In the genomic region with DNA sequence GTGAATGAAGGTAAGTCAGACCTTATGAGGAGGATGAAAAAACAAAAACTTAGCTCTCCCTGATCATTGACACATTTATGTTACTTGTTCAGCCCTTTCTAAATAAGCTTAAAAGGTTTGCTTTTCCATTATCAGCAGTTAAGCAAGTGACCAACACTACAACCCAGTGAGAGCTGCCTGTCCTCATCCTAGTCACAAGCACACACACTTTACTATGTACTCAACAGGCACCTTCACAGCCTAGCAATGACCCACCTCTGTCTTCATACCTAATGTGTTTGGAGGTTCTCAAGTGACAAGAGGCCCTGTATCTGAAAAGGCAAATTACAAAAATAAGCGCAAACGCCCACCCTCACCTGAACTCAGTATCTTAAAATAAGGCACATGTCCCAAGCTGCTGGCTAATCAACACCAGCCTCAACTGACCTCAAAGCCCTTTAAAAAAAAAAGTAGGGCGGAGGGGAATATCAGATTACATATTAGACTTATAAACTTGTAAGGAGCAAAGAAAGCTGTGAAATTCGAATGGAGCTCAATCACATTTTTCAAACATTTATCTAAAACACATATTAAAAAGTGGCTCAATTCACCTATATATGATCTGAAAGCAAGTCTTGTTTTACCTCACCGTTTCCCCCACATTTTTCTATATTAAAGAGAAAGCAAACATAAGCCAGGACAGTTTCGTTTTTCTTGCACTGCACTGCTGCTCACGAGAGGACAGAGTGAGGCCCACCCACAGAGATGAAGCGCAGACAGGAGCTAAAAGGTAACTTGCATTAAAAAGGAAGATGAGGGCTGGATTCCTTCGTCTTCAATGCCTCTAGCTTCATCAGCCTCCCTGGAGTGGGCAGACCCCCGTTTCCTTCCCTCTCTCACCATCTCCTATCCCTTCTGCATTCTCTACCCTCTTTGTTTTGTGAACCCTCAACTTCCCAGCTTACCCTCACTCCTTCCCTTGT, we compare ENCODE assay signal across 15 cellular contexts.
"Had no signal": no experiment of that assay in that cellular context is flagged by ENCODE, and none has a peak within 500 bp of the region (broad histone marks: within the 10 kb centered on the region; RNA-seq: fewer than 3 reads in every experiment).

No MANE protein-coding gene starts in this region.

- H3K27ac ChIP-seq: body of pancreas, esophagus squamous epithelium, heart right ventricle, psoas muscle, suprapubic skin, upper lobe of right lung had no signal

- H3K27ac Mint-ChIP-seq: stimulated activated naive CD8-positive, alpha-beta T cell treated with anti-CD3 and anti-CD28 coated beads, Interleukin-15, Interleukin-2, amounts not matched to agents 100 ng/mL and 50 ng/mL, for 24 hours had no signal

- H3K4me3 Mint-ChIP-seq: effector memory CD8-positive, alpha-beta T cell; stimulated activated naive CD8-positive, alpha-beta T cell treated with anti-CD3 and anti-CD28 coated beads, Interleukin-15, Interleukin-2, amounts not matched to agents 100 ng/mL and 50 ng/mL, for 24 hours had no signal

- H3K9me3 ChIP-seq: body of pancreas, esophagus squamous epithelium, heart right ventricle, psoas muscle, suprapubic skin, upper lobe of right lung had no signal

- DNase-seq: activated CD4-positive, alpha-beta T cell treated with anti-CD3 and anti-CD28 coated beads, Interleukin-2, amount 50 U/mL, for 1 hour; activated naive CD4-positive, alpha-beta T cell; body of pancreas; effector memory CD8-positive, alpha-beta T cell; esophagus squamous epithelium; heart right ventricle; psoas muscle; right cardiac atrium; stimulated activated CD4-positive, alpha-beta T cell treated with anti-CD3 and anti-CD28 coated beads, Interleukin-2, amount 100 ng/mL, for 24 hours; T-helper 1 cell; T1000; upper lobe of right lung had no signal

- H3K27me3 Mint-ChIP-seq: effector memory CD8-positive, alpha-beta T cell; stimulated activated naive CD8-positive, alpha-beta T cell treated with anti-CD3 and anti-CD28 coated beads, Interleukin-15, Interleukin-2, amounts not matched to agents 100 ng/mL and 50 ng/mL, for 24 hours had no signal

- ATAC-seq: body of pancreas; effector memory CD8-positive, alpha-beta T cell; heart right ventricle; left lobe of liver; psoas muscle; right cardiac atrium; upper lobe of right lung had no signal

- H3K4me3 ChIP-seq: body of pancreas, esophagus squamous epithelium, heart right ventricle, psoas muscle, suprapubic skin, upper lobe of right lung had no signal

- H3K4me1 ChIP-seq: body of pancreas, esophagus squamous epithelium, heart right ventricle, psoas muscle, suprapubic skin, upper lobe of right lung had no signal

- H3K27me3 ChIP-seq: body of pancreas, esophagus squamous epithelium, heart right ventricle, suprapubic skin, upper lobe of right lung had no signal

- H3K9me3 Mint-ChIP-seq: effector memory CD8-positive, alpha-beta T cell; stimulated activated naive CD8-positive, alpha-beta T cell treated with anti-CD3 and anti-CD28 coated beads, Interleukin-15, Interleukin-2, amounts not matched to agents 100 ng/mL and 50 ng/mL, for 24 hours had no signal
